20 cellular contexts compared by ENCODE assay signal in the genomic region with DNA sequence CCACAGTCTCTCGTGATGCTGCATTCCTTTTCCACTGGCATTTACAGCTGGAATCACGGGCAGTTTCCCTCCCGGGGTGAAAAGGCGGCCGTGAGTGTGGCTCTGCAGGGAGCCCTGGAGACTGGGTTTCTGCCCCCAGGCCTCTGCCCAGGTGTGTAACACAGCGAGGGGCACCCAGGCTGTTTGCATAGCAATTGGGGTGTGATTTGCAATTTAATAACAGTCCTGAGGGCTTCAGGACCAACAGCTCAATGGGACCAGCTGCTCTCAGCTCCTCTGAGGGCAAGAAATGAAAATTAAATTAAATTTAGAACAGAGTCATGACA.
DNase-seq lines count a peak whose midpoint lies in the region; ATAC-seq and TF ChIP-seq lines count a peak whose summit lies in the region.
"Had no signal": no experiment of that assay in that cellular context is flagged by ENCODE, and none has a peak within 500 bp of the region (broad histone marks: within the 10 kb centered on the region; RNA-seq: fewer than 3 reads in every experiment).

No MANE protein-coding gene starts in this region.

- H3K23ac ChIP-seq in H9 (ENCODE audit: insufficient read length, low read depth, low read length), result no peak overlapping the region

- no peak overlapping the region for H4K91ac ChIP-seq in H9 (ENCODE audit: insufficient read length, low read depth, low read length)

- ATAC-seq in WTC11, result peak; percentile 83
- no peak for ATAC-seq in stimulated activated effector memory CD8-positive, alpha-beta T cell treated with anti-CD3 and anti-CD28 coated beads, Interleukin-12 subunit alpha, Interleukin-12 subunit beta, amount 100 ng/mL, for 72 hours
- ATAC-seq in activated CD4-positive, CD25-positive, alpha-beta regulatory T cell treated with anti-CD3 and anti-CD28 coated beads, Interleukin-2, amount 50 U/mL, for 24 hours, result no peak
- no peak for ATAC-seq in stimulated activated naive CD8-positive, alpha-beta T cell treated with anti-CD3 and anti-CD28 coated beads, Interleukin-15, Interleukin-2, amounts not matched to agents 100 U/mL and 50 U/mL, for 24 hours
- ATAC-seq: HCT116, Panc1 had no signal

- no peak for TF ChIP-seq CTCF in H9 (conservative IDR thresholded peaks at IDR 0.05)
- TF ChIP-seq CTCF in WTC11 (IDR thresholded peaks at IDR 0.05), result no peak

- no peak overlapping the region for H3T11ph ChIP-seq in H9 (ENCODE audit: low read length)

- H2BK120ac ChIP-seq in H9 (ENCODE audit: low read depth, low read length, poor library complexity, severe bottlenecking), result no peak overlapping the region

- H3K14ac ChIP-seq in H9 (ENCODE audit: insufficient read depth, low read length), result no peak overlapping the region

- no peaks in the 10 kb centered on the region for H3K36me3 ChIP-seq in iPS-20b (ENCODE audit: insufficient read depth, low read depth, low read length)
- H3K36me3 ChIP-seq: BLaER1 had no signal

- H3K4me2 ChIP-seq in H9 (ENCODE audit: insufficient read depth, insufficient read length, low read length), result peak overlapping the region; percentile 67
- H3K4me2 ChIP-seq: BLaER1 had no signal

- H4K8ac ChIP-seq in H9 (replicated peaks; ENCODE audit: insufficient read length, low read depth, low read length), result no peak overlapping the region

- H3K27me3 Mint-ChIP-seq in H9 (ENCODE audit: low read depth) (peaks cover 15% of the 10 kb centered on the region), WTC11 (ENCODE audit: low read depth) (peaks cover 16% of the 10 kb centered on the region)
- H3K27me3 Mint-ChIP-seq: CD4-positive, CD25-positive, alpha-beta regulatory T cell had no signal

- H3K4me3 Mint-ChIP-seq in H9, result peak overlapping the region; percentile 42 to 69
- peak overlapping the region; percentile 38 for H3K4me3 Mint-ChIP-seq in WTC11
- H3K4me3 Mint-ChIP-seq in stimulated activated effector memory CD8-positive, alpha-beta T cell treated with anti-CD3 and anti-CD28 coated beads, Interleukin-12 subunit alpha, Interleukin-12 subunit beta, amount 100 ng/mL, for 72 hours, result no peak overlapping the region
- H3K4me3 Mint-ChIP-seq: CD4-positive, CD25-positive, alpha-beta regulatory T cell had no signal

- H4K20me1 ChIP-seq in H9 (ENCODE audit: control insufficient read depth, insufficient read depth, insufficient read length), result no peaks in the 10 kb centered on the region
- H4K20me1 ChIP-seq: BLaER1 had no signal

- no peaks in the 10 kb centered on the region for H3K79me2 ChIP-seq in H9 (ENCODE audit: insufficient read depth, low read length)

- H3K36me3 Mint-ChIP-seq in H9 (ENCODE audit: insufficient read depth in 1 of 3, low read depth in 3 of 3) (no peaks in the 10 kb centered on the region), WTC11 (no peaks in the 10 kb centered on the region)
- H3K36me3 Mint-ChIP-seq in stimulated activated effector memory CD8-positive, alpha-beta T cell treated with anti-CD3 and anti-CD28 coated beads, Interleukin-12 subunit alpha, Interleukin-12 subunit beta, amount 100 ng/mL, for 72 hours, result no peaks in the 10 kb centered on the region
- H3K36me3 Mint-ChIP-seq: CD4-positive, CD25-positive, alpha-beta regulatory T cell had no signal

- peak overlapping the region; percentile 15 to 97 (median 94); a peak in 6 of 7 replicates for H3K27ac Mint-ChIP-seq in H9
- H3K27ac Mint-ChIP-seq in WTC11, result peak overlapping the region; percentile 89
- H3K27ac Mint-ChIP-seq in stimulated activated effector memory CD8-positive, alpha-beta T cell treated with anti-CD3 and anti-CD28 coated beads, Interleukin-12 subunit alpha, Interleukin-12 subunit beta, amount 100 ng/mL, for 72 hours, result no peak overlapping the region
- H3K27ac Mint-ChIP-seq: CD4-positive, CD25-positive, alpha-beta regulatory T cell had no signal

- no peak overlapping the region for H3K56ac ChIP-seq in H9 (ENCODE audit: insufficient read length, low read depth, low read length)

- H3K9me3 Mint-ChIP-seq in H9, result peaks cover 9 to 17% of the 10 kb centered on the region in 2 experiments; a peak in 3 of 5 replicates
- peaks cover 6% of the 10 kb centered on the region for H3K9me3 Mint-ChIP-seq in WTC11
- peaks cover 12% of the 10 kb centered on the region for H3K9me3 Mint-ChIP-seq in stimulated activated effector memory CD8-positive, alpha-beta T cell treated with anti-CD3 and anti-CD28 coated beads, Interleukin-12 subunit alpha, Interleukin-12 subunit beta, amount 100 ng/mL, for 72 hours

- H3K79me1 ChIP-seq in H9 (ENCODE audit: insufficient read depth, low read depth, low read length, poor library complexity, severe bottlenecking), result no peaks in the 10 kb centered on the region

- H3K9me3 ChIP-seq in H9 (ENCODE audit: control insufficient read depth, low read depth, low read length), result no peaks in the 10 kb centered on the region
- H3K9me3 ChIP-seq in iPS-20b (ENCODE audit: insufficient read depth, low read depth, low read length), result peaks cover 17% of the 10 kb centered on the region; the same call in 1 of the 2 replicates

- H3K18ac ChIP-seq in H9 (ENCODE audit: insufficient read length, low read depth, low read length), result no peak overlapping the region

- peaks cover 16 to 23% of the 10 kb centered on the region in 2 experiments for H3K4me1 Mint-ChIP-seq in H9
- H3K4me1 Mint-ChIP-seq in WTC11, result peaks cover 28% of the 10 kb centered on the region
- H3K4me1 Mint-ChIP-seq in stimulated activated effector memory CD8-positive, alpha-beta T cell treated with anti-CD3 and anti-CD28 coated beads, Interleukin-12 subunit alpha, Interleukin-12 subunit beta, amount 100 ng/mL, for 72 hours, result no peaks in the 10 kb centered on the region
- H3K4me1 Mint-ChIP-seq: CD4-positive, CD25-positive, alpha-beta regulatory T cell had no signal

- H2BK5ac ChIP-seq in H9 (ENCODE audit: insufficient read length, low read length), result no peak overlapping the region

- H3K4me3 ChIP-seq in iPS-20b (ENCODE audit: low read length), result peak overlapping the region; percentile 45; the same call in 1 of the 2 replicates
- H3K4me3 ChIP-seq: BLaER1, GM23248 had no signal

- no peak overlapping the region for H4K5ac ChIP-seq in H9 (ENCODE audit: insufficient read length, low read depth, low read length)

- no peak overlapping the region for H2BK12ac ChIP-seq in H9 (ENCODE audit: insufficient read length, low read depth, low read length)

- H3K23me2 ChIP-seq in H9 (ENCODE audit: insufficient read length, low read depth, low read length, poor library complexity, severe bottlenecking), result peaks cover 6% of the 10 kb centered on the region

- no peaks in the 10 kb centered on the region for H3K27me3 ChIP-seq in H9 (ENCODE audit: insufficient read depth, low read length)
- H3K27me3 ChIP-seq in iPS-20b (ENCODE audit: insufficient read depth, low read length), result peaks cover 5% of the 10 kb centered on the region; the same call in 1 of the 2 replicates
- H3K27me3 ChIP-seq: BLaER1 had no signal

- no peak overlapping the region for H3K9ac ChIP-seq in H9 (ENCODE audit: extremely low read depth, insufficient read length, low read length)
- H3K9ac ChIP-seq in iPS-20b (ENCODE audit: low read depth, low read length), result no peak overlapping the region
- H3K9ac ChIP-seq: BLaER1, GM23248 had no signal

- H2AK5ac ChIP-seq in H9 (ENCODE audit: insufficient read length, low read length), result no peak overlapping the region

- no CpG with 5 or more reads among the region's 6 CpGs for WGBS in H9 (ENCODE audit: extremely low coverage, insufficient read length, low lambda C conversion rate)

- H2BK15ac ChIP-seq in H9 (ENCODE audit: low read depth, low read length), result no peak overlapping the region

- H3K27ac ChIP-seq in H9 (ENCODE audit: insufficient read length, low read depth, low read length) (no peak overlapping the region), iPS-20b (ENCODE audit: low read length) (no peak overlapping the region)
- H3K27ac ChIP-seq: BLaER1, GM23248, HL-60, RWPE1 had no signal

- POLR2A ChIA-PET in WTC11 (lab: Charles Lee), result no interaction called here

- no peaks in the 10 kb centered on the region; the same call in 1 of the 2 replicates for H3K4me1 ChIP-seq in H9 (ENCODE audit: insufficient read depth, low read length)
- no peaks in the 10 kb centered on the region; the same call in 1 of the 2 replicates for H3K4me1 ChIP-seq in iPS-20b (ENCODE audit: insufficient read depth, low read length)

- peak overlapping the region; percentile 34 for H2BK20ac ChIP-seq in H9 (ENCODE audit: low read depth, low read length, poor library complexity, severe bottlenecking)

- CTCF ChIA-PET in WTC11 (lab: Charles Lee), result no interaction called here

- H2AFZ ChIP-seq in H9 (ENCODE audit: low read length), result no peak overlapping the region
- H2AFZ ChIP-seq: GM23248 had no signal

- DNase-seq in H9, result peak; percentile 68
- DNase-seq in WTC11 (ENCODE audit: low spot score), result peak; percentile 52
- DNase-seq in stimulated activated effector memory CD8-positive, alpha-beta T cell treated with anti-CD3 and anti-CD28 coated beads, Interleukin-12 subunit alpha, Interleukin-12 subunit beta, amount 100 ng/mL, for 72 hours (ENCODE audit: low spot score in 2 of 2), result no peak
- no peak for DNase-seq in stimulated activated naive CD8-positive, alpha-beta T cell treated with anti-CD3 and anti-CD28 coated beads, Interleukin-15, Interleukin-2, amounts not matched to agents 100 U/mL and 50 U/mL, for 24 hours
- no peak for DNase-seq in cerebellar cortex (ENCODE audit: low spot score)
- DNase-seq: CD4-positive, CD25-positive, alpha-beta regulatory T cell; GM23248; KBM-7; MM.1S; NCI-H2029; NCI-H2227 treated with DMSO at 0.1 percent for 48 hours; NCI-H526 treated with DMSO at 0.1 percent for 48 hours; SHP77 had no signal

- H3K4ac ChIP-seq in H9 (ENCODE audit: low read depth, low read length), result no peak overlapping the region

TF ChIP-seq in WTC11, 78 proteins besides CTCF, POLR2A, EP300 and RAD21 (continues in another document):
- TF ChIP-seq, protein P1, sequence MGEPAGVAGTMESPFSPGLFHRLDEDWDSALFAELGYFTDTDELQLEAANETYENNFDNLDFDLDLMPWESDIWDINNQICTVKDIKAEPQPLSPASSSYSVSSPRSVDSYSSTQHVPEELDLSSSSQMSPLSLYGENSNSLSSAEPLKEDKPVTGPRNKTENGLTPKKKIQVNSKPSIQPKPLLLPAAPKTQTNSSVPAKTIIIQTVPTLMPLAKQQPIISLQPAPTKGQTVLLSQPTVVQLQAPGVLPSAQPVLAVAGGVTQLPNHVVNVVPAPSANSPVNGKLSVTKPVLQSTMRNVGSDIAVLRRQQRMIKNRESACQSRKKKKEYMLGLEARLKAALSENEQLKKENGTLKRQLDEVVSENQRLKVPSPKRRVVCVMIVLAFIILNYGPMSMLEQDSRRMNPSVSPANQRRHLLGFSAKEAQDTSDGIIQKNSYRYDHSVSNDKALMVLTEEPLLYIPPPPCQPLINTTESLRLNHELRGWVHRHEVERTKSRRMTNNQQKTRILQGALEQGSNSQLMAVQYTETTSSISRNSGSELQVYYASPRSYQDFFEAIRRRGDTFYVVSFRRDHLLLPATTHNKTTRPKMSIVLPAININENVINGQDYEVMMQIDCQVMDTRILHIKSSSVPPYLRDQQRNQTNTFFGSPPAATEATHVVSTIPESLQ (CRISPR knock-in tag; IDR thresholded peaks at IDR 0.05), result no peak
- TF ChIP-seq SMAD4 (CRISPR knock-in tag; IDR thresholded peaks at IDR 0.05) (no peak), TEAD1 (CRISPR knock-in tag; IDR thresholded peaks at IDR 0.05) (peak; percentile 69; the same call in 1 of the 2 replicates), SOX15 (CRISPR knock-in tag; IDR thresholded peaks at IDR 0.05) (no peak), MYBL2 (CRISPR knock-in tag; IDR thresholded peaks at IDR 0.05) (no peak)

Comparison
In these comparisons a context has a peak if more than half of its experiments do, and no peak if none do; other contexts are left out.
1. DNase-seq: peak in H9 (single experiment) and WTC11 (single experiment); none in stimulated activated effector memory CD8-positive, alpha-beta T cell treated with anti-CD3 and anti-CD28 coated beads, Interleukin-12 subunit alpha, Interleukin-12 subunit beta, amount 100 ng/mL, for 72 hours (0 of 2), stimulated activated naive CD8-positive, alpha-beta T cell treated with anti-CD3 and anti-CD28 coated beads, Interleukin-15, Interleukin-2, amounts not matched to agents 100 U/mL and 50 U/mL, for 24 hours (single experiment) and cerebellar cortex (single experiment).